ENCODE assay signal across 24 cellular contexts in the genomic region with DNA sequence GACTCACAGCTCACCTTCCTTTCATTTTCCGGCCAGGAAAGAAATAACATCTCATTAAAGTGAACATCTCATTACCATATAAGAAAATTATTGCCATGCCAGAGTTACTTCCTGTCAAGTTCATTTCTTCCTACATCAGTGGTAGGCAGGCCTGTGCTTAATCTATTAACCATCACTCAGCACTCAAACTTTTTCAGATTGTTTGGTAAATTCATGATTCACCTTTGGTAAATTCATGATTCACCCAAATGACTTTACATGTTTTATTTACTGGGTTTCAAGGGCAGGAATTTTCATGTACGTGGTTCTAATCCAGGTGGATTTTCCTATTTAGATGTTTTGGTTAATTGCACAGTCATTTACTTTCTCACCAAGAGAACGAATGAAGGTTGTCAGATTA.
DNase-seq lines count a peak whose midpoint lies in the region; ATAC-seq and TF ChIP-seq lines count a peak whose summit lies in the region.
"Had no signal": no experiment of that assay in that cellular context is flagged by ENCODE, and none has a peak within 500 bp of the region (broad histone marks: within the 10 kb centered on the region; RNA-seq: fewer than 3 reads in every experiment).

No MANE protein-coding gene starts in this region.

- H3K4me1 ChIP-seq in OCI-LY7 (ENCODE audit: insufficient read depth, low read length, poor library complexity, severe bottlenecking): peaks cover 63% of the 10 kb centered on the region
- H3K4me1 ChIP-seq: BE2C had no signal

- peaks cover 27% of the 10 kb centered on the region for H3K9me3 ChIP-seq in OCI-LY7 (ENCODE audit: low read length)
- H3K9me3 ChIP-seq: BE2C had no signal

- POLR2A ChIA-PET in OCI-LY7 (lab: Charles Lee): interaction anchor here (2.7 kb wide), 1 partner anchor 11 kb away, joined by 22 read pairs; no protein-coding TSS in a partner anchor

- CTCF ChIA-PET in OCI-LY7 (lab: Charles Lee; ENCODE audit: unreplicated experiment): no interaction called here

- no peak overlapping the region for H2AFZ ChIP-seq in OCI-LY7 (ENCODE audit: low read length)

- no peak for ATAC-seq in Right ventricle myocardium superior (ENCODE audit: poor library complexity)
- no peak for ATAC-seq in GM21619 (IDR thresholded peaks at IDR 0.05; ENCODE audit: unreplicated experiment)
- no peak for ATAC-seq in HG03196 (IDR thresholded peaks at IDR 0.05; ENCODE audit: unreplicated experiment)
- ATAC-seq: T-cell had no signal

- H3K27ac ChIP-seq in OCI-LY7 (ENCODE audit: low read depth, low read length, poor library complexity, severe bottlenecking) (peak overlapping the region; percentile 93), epithelial cell of prostate (no peak overlapping the region)
- H3K27ac ChIP-seq: KMS-11 had no signal

- H3K4me2 ChIP-seq in OCI-LY7 (ENCODE audit: low read length): no peak overlapping the region
- H3K4me2 ChIP-seq: KMS-11 had no signal

- H3K9me2 ChIP-seq in OCI-LY7 (ENCODE audit: insufficient read depth, low read length): no peaks in the 10 kb centered on the region

- peaks cover 9% of the 10 kb centered on the region; the same call in 1 of the 2 replicates for H3K36me3 ChIP-seq in OCI-LY7 (ENCODE audit: insufficient read depth, low read length)
- H3K36me3 ChIP-seq: BE2C had no signal

- TF ChIP-seq CTCF in OCI-LY7 (conservative IDR thresholded peaks at IDR 0.05; ENCODE audit: low read length) (no peak), foreskin fibroblast (IDR thresholded peaks at IDR 0.05; ENCODE audit: low read depth, low read length) (no peak)

- intact Hi-C loops in OCI-LY7 (cut with micrococcal nuclease; ENCODE audit: unreplicated experiment): loop anchor here (10.0 kb wide), 1 partner anchor 89 kb away; no protein-coding TSS in a partner anchor
- intact Hi-C loops in Right ventricle myocardium superior (cut with DNase I): no loop called here

- H3K79me2 ChIP-seq in OCI-LY7 (ENCODE audit: insufficient read depth, low read depth, low read length): no peaks in the 10 kb centered on the region

- peak; percentile 28 for DNase-seq in HPDE6-E6E7 (ENCODE audit: extremely low spot score)
- DNase-seq in OCI-LY7 (ENCODE audit: low spot score): no peak
- DNase-seq in epithelial cell of prostate (ENCODE audit: low read depth, low spot score): peak; percentile 24
- DNase-seq in Right ventricle myocardium superior: no peak
- DNase-seq in foreskin fibroblast: no peak
- DNase-seq: BE2C; CD8-positive, alpha-beta memory T cell; DMS 273 treated with DMSO at 0.1 percent for 48 hours; DND-41; H7; IMR-90; NCI-H1092; NCI-H1417 treated with DMSO at 0.1 percent for 48 hours; NCI-H1694 treated with DMSO at 0.1 percent for 48 hours; NCI-H2081; NCI-H2171; NCI-H226; NCI-H510A; NCI-H69; SHP77; T-cell had no signal

- no peaks in the 10 kb centered on the region for H4K20me1 ChIP-seq in OCI-LY7 (ENCODE audit: insufficient read depth, low read length)

- no TSS peak for BruUV-seq in OCI-LY7 (replicated peaks; lab: Mats Ljungman, UMichigan)

- H3K4me3 ChIP-seq in OCI-LY7 (ENCODE audit: low read depth, low read length, poor library complexity, severe bottlenecking): no peak overlapping the region
- no peak overlapping the region for H3K4me3 ChIP-seq in foreskin fibroblast (ENCODE audit: low read depth in 1 of 2, low read length in 2 of 2)

Comparison
In these comparisons a context has a peak if more than half of its experiments do, and no peak if none do; other contexts are left out.
1. DNase-seq: peak in HPDE6-E6E7 (single experiment) and epithelial cell of prostate (single experiment); none in OCI-LY7 (single experiment), Right ventricle myocardium superior (single experiment) and foreskin fibroblast (0 of 2).